8 cellular contexts compared by ENCODE assay signal in genomic region chr5:170297589-170298462, GRCh38. TPM values are rescaled to one million over a fixed set of nuclear protein-coding genes. Genes with fewer than 3 reads are reported as not detected.
DNase-seq lines count a peak whose midpoint lies in the region; ATAC-seq and TF ChIP-seq lines count a peak whose summit lies in the region.

TSS of gene LCP2 (minus strand) at chr5:170297777. CDS start at chr5:170297611, 166 bp downstream.

- no peaks in the 10 kb centered on the region for H3K9me3 Mint-ChIP-seq in T-helper 1 cell treated with Interleukin-12 subunit alpha and Interleukin-12 subunit beta and Interleukin-4 antibody, amounts not matched to agents 30 μg/mL and 1 μg/mL, for 36 hours

- no peaks in the 10 kb centered on the region for H3K27me3 Mint-ChIP-seq in T-helper 1 cell treated with Interleukin-12 subunit alpha and Interleukin-12 subunit beta and Interleukin-4 antibody, amounts not matched to agents 30 μg/mL and 1 μg/mL, for 36 hours (ENCODE audit: low read depth)

- H3K4me3 ChIP-seq in dorsolateral prefrontal cortex (peak within 1 kb of the TSS in 57 of 59 donors; percentile 1 to 64 (median 46)), sigmoid colon (peak within 1 kb of the TSS in 3 of 4 donors; percentile 33 to 37 (median 36))

- peak; percentile 39 for ATAC-seq in GM19043 (IDR thresholded peaks at IDR 0.05; ENCODE audit: low read depth, unreplicated experiment)
- ATAC-seq in HG02885 (IDR thresholded peaks at IDR 0.05; ENCODE audit: poor library complexity, unreplicated experiment), result peak; percentile 47

- H3K36me3 Mint-ChIP-seq in T-helper 1 cell treated with Interleukin-12 subunit alpha and Interleukin-12 subunit beta and Interleukin-4 antibody, amounts not matched to agents 30 μg/mL and 1 μg/mL, for 36 hours (ENCODE audit: low read depth), result peaks cover 51% of the 10 kb centered on the region

- H3K4me3 Mint-ChIP-seq in T-helper 1 cell treated with Interleukin-12 subunit alpha and Interleukin-12 subunit beta and Interleukin-4 antibody, amounts not matched to agents 30 μg/mL and 1 μg/mL, for 36 hours, result peak within 1 kb of the TSS; percentile 99

- peak within 1 kb of the TSS in 49 of 59 donors; percentile 5 to 88 (median 63) for H3K27ac ChIP-seq in dorsolateral prefrontal cortex
- H3K27ac ChIP-seq in sigmoid colon, result peak within 1 kb of the TSS; percentile 44 to 64 (median 50)

- peak in 1 of 2 donors; percentile 9 for TF ChIP-seq POLR2A in sigmoid colon (IDR thresholded peaks at IDR 0.05)

- H3K27ac Mint-ChIP-seq in T-helper 1 cell treated with Interleukin-12 subunit alpha and Interleukin-12 subunit beta and Interleukin-4 antibody, amounts not matched to agents 30 μg/mL and 1 μg/mL, for 36 hours, result peak within 1 kb of the TSS; percentile 87

- no peaks in the 10 kb centered on the region for H3K27me3 ChIP-seq in dorsolateral prefrontal cortex
- no peaks in the 10 kb centered on the region for H3K27me3 ChIP-seq in sigmoid colon

- H3K4me1 Mint-ChIP-seq in T-helper 1 cell treated with Interleukin-12 subunit alpha and Interleukin-12 subunit beta and Interleukin-4 antibody, amounts not matched to agents 30 μg/mL and 1 μg/mL, for 36 hours (ENCODE audit: low read depth), result peaks cover 64% of the 10 kb centered on the region

- DNase-seq in dorsolateral prefrontal cortex (no peak), sigmoid colon (peak; percentile 59), NCI-H2107 (lab: John Stamatoyannopoulos, UW) (no peak), SHP77 treated with DMSO at 0.1 percent for 48 hours (lab: John Stamatoyannopoulos, UW) (no peak), occipital lobe (lab: John Stamatoyannopoulos, UW) (no peak)

- TF ChIP-seq EP300 in sigmoid colon (IDR thresholded peaks at IDR 0.05), result no peak

- no peaks in the 10 kb centered on the region for H3K36me3 ChIP-seq in sigmoid colon

- peaks cover 0 to 8% (median 3%) of the 10 kb centered on the region in 4 donors for H3K4me1 ChIP-seq in sigmoid colon

- 36 to 64% methylated on average over 10 of the region's 10 CpGs for WGBS in sigmoid colon, 2 donors

- TF ChIP-seq CTCF in dorsolateral prefrontal cortex (IDR thresholded peaks at IDR 0.05 in 54 of 56, conservative IDR thresholded peaks at IDR 0.05 in 2 of 56; ENCODE audit: low read depth in 1 of 56, partially characterized antibody in 56 of 56), result no peak
- TF ChIP-seq CTCF in sigmoid colon (IDR thresholded peaks at IDR 0.05), result no peak

- intact Hi-C loops in dorsolateral prefrontal cortex (cut with DNase I), result no loop called here
- intact Hi-C loops in sigmoid colon (cut with DNase I), result no loop called here

- no peaks in the 10 kb centered on the region for H3K9me3 ChIP-seq in sigmoid colon

RNA-seq across cellular contexts. Expression of gene LCP2, which starts in this region (rescaled TPM):
- 10 to 100 TPM in 113 of 120 experiments, 1 to 10 TPM in 7; 7.5 to 44.4 (median 17.5) TPM for total RNA-seq in dorsolateral prefrontal cortex
- total RNA-seq in sigmoid colon, result 10 to 100 TPM; 10.2 to 17.2 (median 13.6) TPM
- polyA plus RNA-seq in sigmoid colon, result 10 to 100 TPM in 1 of 3 donors, 1 to 10 TPM in 2; 5.4 to 22.3 (median 8.6) TPM
- total RNA-seq in occipital lobe, result 1.4 TPM
